1 cellular context compared by ENCODE assay signal in genomic region chr11:65427691-65428577, GRCh38.
TF ChIP-seq lines count a peak whose summit lies in the region.

No MANE protein-coding gene starts in this region.

TF ChIP-seq in K562, 482 proteins besides CTCF, POLR2A, EP300 and RAD21 (continued from another document and continues in another):
- TF ChIP-seq HMGXB4 (CRISPR knock-in tag; IDR thresholded peaks at IDR 0.05), result peak; percentile 29; the same call in 1 of the 2 replicates
- TF ChIP-seq ELF4 (CRISPR knock-in tag; IDR thresholded peaks at IDR 0.05), result peak; percentile 91
- no peak for TF ChIP-seq ZNF274 (IDR thresholded peaks at IDR 0.05; ENCODE audit: borderline replicate concordance, low read depth, low read length)
- 0 out of 2 replicates have a peak, but pooled peaks have one; percentile 13 for TF ChIP-seq ZNF766 (CRISPR knock-in tag; conservative IDR thresholded peaks at IDR 0.05)
- TF ChIP-seq HDAC3 (IDR thresholded peaks at IDR 0.05; ENCODE audit: borderline replicate concordance, partially characterized antibody), result no peak
- TF ChIP-seq ZNF384 (IDR thresholded peaks at IDR 0.05; ENCODE audit: low read depth, low read length), result no peak
- TF ChIP-seq GATA2 (CRISPR knock-in tag; IDR thresholded peaks at IDR 0.05), result no peak
- no peak for TF ChIP-seq IRF9 (tag; IDR thresholded peaks at IDR 0.05)
- 0 out of 2 replicates have a peak, but pooled peaks have one; percentile 50 for TF ChIP-seq ZC3H4 (CRISPR knock-in tag; IDR thresholded peaks at IDR 0.05; ENCODE audit: borderline replicate concordance)
- peak; percentile 54; the same call in 1 of the 2 replicates for TF ChIP-seq ZNF764 (CRISPR knock-in tag; IDR thresholded peaks at IDR 0.05; ENCODE audit: low read depth)
- TF ChIP-seq ELF1 (tag; IDR thresholded peaks at IDR 0.05), result no peak
- 0 out of 4 replicates have a peak, but pooled peaks have one; percentile 8 to 36 for TF ChIP-seq ARNT (IDR thresholded peaks at IDR 0.05)
- TF ChIP-seq NFE2 (IDR thresholded peaks at IDR 0.05; ENCODE audit: low read depth), result no peak
- peak; percentile 82; the same call in 1 of the 2 replicates for TF ChIP-seq DNMT1 (IDR thresholded peaks at IDR 0.05)
- TF ChIP-seq NR2F6 (CRISPR knock-in tag; IDR thresholded peaks at IDR 0.05), result peak; percentile 90
- no peak for TF ChIP-seq MAFK (IDR thresholded peaks at IDR 0.05; ENCODE audit: low read length)
- TF ChIP-seq ZNF77 (CRISPR knock-in tag; IDR thresholded peaks at IDR 0.05), result peak; percentile 84
- TF ChIP-seq ZNF253 (CRISPR knock-in tag; conservative IDR thresholded peaks at IDR 0.05), result 0 out of 2 replicates have a peak, but pooled peaks have one; percentile 62
- 0 out of 2 replicates have a peak, but pooled peaks have one; percentile 0 for TF ChIP-seq CUX1 (CRISPR knock-in tag; IDR thresholded peaks at IDR 0.05)
- peak in 1 of 2 experiments; percentile 65; a peak in 1 of 4 replicates for TF ChIP-seq MAZ (CRISPR knock-in tag; conservative IDR thresholded peaks at IDR 0.05 in 1 of 2, IDR thresholded peaks at IDR 0.05 in 1 of 2)
- TF ChIP-seq ZSCAN32 (CRISPR knock-in tag; IDR thresholded peaks at IDR 0.05), result peak; percentile 78
- TF ChIP-seq MEF2A (IDR thresholded peaks at IDR 0.05; ENCODE audit: control insufficient read depth, low read depth, low read length), result peak; percentile 9; the same call in 1 of the 2 replicates
- TF ChIP-seq KLF13 (tag; IDR thresholded peaks at IDR 0.05; ENCODE audit: borderline replicate concordance, low read depth), result no peak
- TF ChIP-seq XRCC5 (IDR thresholded peaks at IDR 0.05; ENCODE audit: low read depth, low read length), result 0 out of 2 replicates have a peak, but pooled peaks have one; percentile 13
- no peak for TF ChIP-seq ZNF609 (CRISPR knock-in tag; IDR thresholded peaks at IDR 0.05; ENCODE audit: borderline replicate concordance)
- TF ChIP-seq HEY1 (CRISPR knock-in tag; IDR thresholded peaks at IDR 0.05; ENCODE audit: borderline replicate concordance), result peak; percentile 58; the same call in 1 of the 2 replicates
- TF ChIP-seq HCFC1 (IDR thresholded peaks at IDR 0.05; ENCODE audit: low read depth, low read length), result no peak
- TF ChIP-seq ZNF23 (CRISPR knock-in tag; IDR thresholded peaks at IDR 0.05), result peak; percentile 73
- no peak for TF ChIP-seq SNIP1 (IDR thresholded peaks at IDR 0.05; ENCODE audit: low read depth)
- TF ChIP-seq HMG20A (CRISPR knock-in tag; conservative IDR thresholded peaks at IDR 0.05), result no peak
- peak; percentile 75 for TF ChIP-seq NFATC3 (IDR thresholded peaks at IDR 0.05)
- peak; percentile 75; the same call in 1 of the 2 replicates for TF ChIP-seq ZFPM2 (CRISPR knock-in tag; IDR thresholded peaks at IDR 0.05)
- peak; percentile 1; the same call in 1 of the 2 replicates for TF ChIP-seq ARID4B (CRISPR knock-in tag; IDR thresholded peaks at IDR 0.05)
- peak; percentile 91; the same call in 1 of the 2 replicates for TF ChIP-seq ZBTB9 (CRISPR knock-in tag; IDR thresholded peaks at IDR 0.05)
- TF ChIP-seq PHB (CRISPR knock-in tag; IDR thresholded peaks at IDR 0.05), result peak; percentile 70; the same call in 1 of the 2 replicates
- TF ChIP-seq ZNF696 (CRISPR knock-in tag; conservative IDR thresholded peaks at IDR 0.05), result no peak
- peak; percentile 8; the same call in 1 of the 2 replicates for TF ChIP-seq KAT7 (CRISPR knock-in tag; IDR thresholded peaks at IDR 0.05; ENCODE audit: borderline replicate concordance)
- TF ChIP-seq MLLT1 (IDR thresholded peaks at IDR 0.05), result peak; percentile 69 to 78; a peak in 3 of 4 replicates
- peak; percentile 53; the same call in 1 of the 2 replicates for TF ChIP-seq ZNF3 (CRISPR knock-in tag; IDR thresholded peaks at IDR 0.05)
- no peak for TF ChIP-seq ZNF174 (CRISPR knock-in tag; IDR thresholded peaks at IDR 0.05)
- TF ChIP-seq PTTG1 (tag; IDR thresholded peaks at IDR 0.05; ENCODE audit: low read depth), result no peak
